19 cellular contexts compared by ENCODE assay signal in the genomic region with DNA sequence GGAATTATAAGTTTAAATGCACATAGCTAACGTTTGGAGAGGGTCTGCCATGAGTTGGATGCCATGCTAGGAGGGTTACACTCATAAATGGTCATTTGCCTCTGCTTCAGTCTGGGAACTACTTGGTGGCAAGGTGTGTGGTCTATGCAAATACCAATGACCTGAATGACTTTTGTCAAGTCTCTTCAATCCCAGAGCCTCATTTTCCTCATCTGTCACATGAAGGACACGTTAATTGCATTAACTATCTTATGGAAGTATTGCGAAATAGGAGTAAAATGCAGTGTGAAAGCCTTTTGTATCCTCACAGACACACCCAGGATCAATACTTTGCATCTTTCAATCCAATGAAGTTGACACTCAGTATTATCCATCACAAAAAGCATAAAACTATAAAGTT.
DNase-seq lines count a peak whose midpoint lies in the region; ATAC-seq, FAIRE-seq and TF ChIP-seq lines count a peak whose summit lies in the region.
"Had no signal": no experiment of that assay in that cellular context is flagged by ENCODE, and none has a peak within 500 bp of the region (broad histone marks: within the 10 kb centered on the region; RNA-seq: fewer than 3 reads in every experiment).

No MANE protein-coding gene starts in this region.

- H3K27ac ChIP-seq in epithelial cell of prostate (peak overlapping the region; percentile 98), keratinocyte (ENCODE audit: control insufficient read depth, insufficient read depth, low read length) (peak overlapping the region; percentile 6)
- H3K27ac ChIP-seq: 22Rv1; BLaER1 treated with 17β-estradiol and CSF1 and Interleukin-3, amounts not matched to agents 10 nM and 100 nM had no signal

- ATAC-seq in WTC11 (no peak), HG03457 (IDR thresholded peaks at IDR 0.05; ENCODE audit: unreplicated experiment) (no peak)
- ATAC-seq: CD8-positive, alpha-beta T cell; GM23338; HCT116 had no signal

- peak overlapping the region; percentile 74 for H3K27ac Mint-ChIP-seq in WTC11
- H3K27ac Mint-ChIP-seq in progenitor cell of endocrine pancreas, result no peak overlapping the region
- H3K27ac Mint-ChIP-seq: B cell; CD8-positive, alpha-beta T cell; GM23338; HFFc6 had no signal

- no peaks in the 10 kb centered on the region for H3K36me3 ChIP-seq in keratinocyte (ENCODE audit: control insufficient read depth in 2 of 2, extremely low read depth in 1 of 2, insufficient read depth in 2 of 2, low read length in 2 of 2)
- H3K36me3 ChIP-seq: BLaER1 treated with 17β-estradiol and CSF1 and Interleukin-3, amounts not matched to agents 10 nM and 100 nM had no signal

- CTCF ChIA-PET in WTC11 (lab: Charles Lee), result interaction anchor here (1.6 kb wide), 1 partner anchor 110 kb away, joined by 5 read pairs; no protein-coding TSS in a partner anchor

- H3K9me3 Mint-ChIP-seq in WTC11, result no peaks in the 10 kb centered on the region
- H3K9me3 Mint-ChIP-seq in progenitor cell of endocrine pancreas (ENCODE audit: low read depth), result no peaks in the 10 kb centered on the region
- H3K9me3 Mint-ChIP-seq: CD8-positive, alpha-beta T cell; GM23338; HFFc6 had no signal

- TF ChIP-seq CTCF in WTC11 (IDR thresholded peaks at IDR 0.05) (no peak), keratinocyte (optimal IDR thresholded peaks at IDR 0.05 in 1 of 3, IDR thresholded peaks at IDR 0.05 in 1 of 3, conservative IDR thresholded peaks at IDR 0.05 in 1 of 3; ENCODE audit: extremely low read depth in 1 of 3, insufficient read depth in 2 of 3, low read length in 3 of 3) (no peak), progenitor cell of endocrine pancreas (IDR thresholded peaks at IDR 0.05; ENCODE audit: unreplicated experiment) (no peak)

- H3K4me3 Mint-ChIP-seq in WTC11 (no peak overlapping the region), progenitor cell of endocrine pancreas (ENCODE audit: low read depth) (no peak overlapping the region)
- H3K4me3 Mint-ChIP-seq: B cell; CD8-positive, alpha-beta T cell; GM23338; HFFc6 had no signal

- no peak overlapping the region for H2AFZ ChIP-seq in keratinocyte (ENCODE audit: control insufficient read depth, low read length)
- H2AFZ ChIP-seq: GM23338 had no signal

- peaks cover 45% of the 10 kb centered on the region for H3K4me1 Mint-ChIP-seq in WTC11
- H3K4me1 Mint-ChIP-seq in progenitor cell of endocrine pancreas (ENCODE audit: low read depth), result no peaks in the 10 kb centered on the region

- dilution Hi-C loops in keratinocyte (cut with MboI; ENCODE audit: extremely low pct_ligation_motif_present, low sequenced_read_pairs), result no loop called here

- H4K20me1 ChIP-seq in keratinocyte (ENCODE audit: control insufficient read depth, extremely low read depth, insufficient read depth, low read length), result no peaks in the 10 kb centered on the region
- H4K20me1 ChIP-seq: BLaER1 treated with 17β-estradiol and CSF1 and Interleukin-3, amounts not matched to agents 10 nM and 100 nM had no signal

- no peaks in the 10 kb centered on the region for H3K27me3 ChIP-seq in keratinocyte (ENCODE audit: control insufficient read depth, extremely low read depth, insufficient read depth, low read length)
- H3K27me3 ChIP-seq: BLaER1 treated with 17β-estradiol and CSF1 and Interleukin-3, amounts not matched to agents 10 nM and 100 nM had no signal

- no peaks in the 10 kb centered on the region for H3K9me1 ChIP-seq in keratinocyte (ENCODE audit: control insufficient read depth, extremely low read depth, insufficient read depth, low read length)

- FAIRE-seq in keratinocyte (lab: Jason Lieb, UNC), result no peak

- no peak overlapping the region for H3K9ac ChIP-seq in keratinocyte (ENCODE audit: control insufficient read depth, extremely low read depth, insufficient read depth, low read length)
- H3K9ac ChIP-seq: BLaER1 treated with 17β-estradiol and CSF1 and Interleukin-3, amounts not matched to agents 10 nM and 100 nM had no signal

- H3K27me3 Mint-ChIP-seq in WTC11 (ENCODE audit: low read depth), result no peaks in the 10 kb centered on the region
- peaks cover 2% of the 10 kb centered on the region for H3K27me3 Mint-ChIP-seq in progenitor cell of endocrine pancreas
- H3K27me3 Mint-ChIP-seq: B cell had no signal

- H3K36me3 Mint-ChIP-seq in WTC11 (no peaks in the 10 kb centered on the region), progenitor cell of endocrine pancreas (ENCODE audit: insufficient read depth) (no peaks in the 10 kb centered on the region)
- H3K36me3 Mint-ChIP-seq: CD8-positive, alpha-beta T cell had no signal

- no peak overlapping the region for H3K4me2 ChIP-seq in keratinocyte (ENCODE audit: control insufficient read depth, extremely low read depth, insufficient read depth, low read depth, low read length)
- H3K4me2 ChIP-seq: BLaER1 treated with 17β-estradiol and CSF1 and Interleukin-3, amounts not matched to agents 10 nM and 100 nM; GM23338 had no signal

- no peak overlapping the region for H3K4me3 ChIP-seq in keratinocyte (ENCODE audit: control insufficient read depth in 2 of 3, extremely low read depth in 1 of 3, insufficient read depth in 2 of 3, low read depth in 1 of 3, low read length in 3 of 3)
- H3K4me3 ChIP-seq: BLaER1 treated with 17β-estradiol and CSF1 and Interleukin-3, amounts not matched to agents 10 nM and 100 nM; GM23338 had no signal

- peaks cover 41% of the 10 kb centered on the region for H3K4me1 ChIP-seq in keratinocyte (ENCODE audit: control insufficient read depth, extremely low read depth, insufficient read depth, low read length)

- POLR2A ChIA-PET in WTC11 (lab: Charles Lee), result no interaction called here

- peak; percentile 9 for DNase-seq in NCI-H82 (lab: John Stamatoyannopoulos, UW)
- DNase-seq in NCI-H82 treated with DMSO at 0.1 percent for 48 hours (lab: John Stamatoyannopoulos, UW; ENCODE audit: unreplicated experiment), result no peak
- no peak for DNase-seq in WTC11 (ENCODE audit: low spot score)
- DNase-seq in epithelial cell of prostate (ENCODE audit: low read depth, low spot score), result no peak
- DNase-seq in keratinocyte (ENCODE audit: low read depth, low spot score), result no peak
- DNase-seq in activated CD4-positive, CD25-positive, alpha-beta regulatory T cell treated with anti-CD3 and anti-CD28 coated beads, Interleukin-2, amount 50 U/mL, for 72 hours, result no peak
- DNase-seq in progenitor cell of endocrine pancreas (ENCODE audit: low spot score, unreplicated experiment), result no peak
- DNase-seq: Calu3; CD8-positive, alpha-beta T cell; DMS79 treated with DMSO at 0.1 percent for 48 hours; GF-D8; H7; HFFc6 had no signal

- H3K9me3 ChIP-seq in keratinocyte (ENCODE audit: control insufficient read depth, low read depth, low read length), result no peaks in the 10 kb centered on the region
- H3K9me3 ChIP-seq: BLaER1 treated with 17β-estradiol and CSF1 and Interleukin-3, amounts not matched to agents 10 nM and 100 nM had no signal

- no peaks in the 10 kb centered on the region for H3K79me2 ChIP-seq in keratinocyte (ENCODE audit: control insufficient read depth, insufficient read depth, low read length)

TF ChIP-seq in WTC11, 78 proteins besides CTCF, POLR2A, EP300 and RAD21 (continues in another document):
- no peak for TF ChIP-seq TEAD4 (CRISPR knock-in tag; IDR thresholded peaks at IDR 0.05)
- no peak for TF ChIP-seq RELA (CRISPR knock-in tag; IDR thresholded peaks at IDR 0.05; ENCODE audit: borderline replicate concordance)
- no peak for TF ChIP-seq SMAD3 (CRISPR knock-in tag; IDR thresholded peaks at IDR 0.05; ENCODE audit: borderline replicate concordance)
- no peak for TF ChIP-seq SOX15 (CRISPR knock-in tag; IDR thresholded peaks at IDR 0.05)
- TF ChIP-seq ZNF219 (CRISPR knock-in tag; IDR thresholded peaks at IDR 0.05; ENCODE audit: borderline replicate concordance), result no peak
- no peak for TF ChIP-seq ZMAT4 (CRISPR knock-in tag; IDR thresholded peaks at IDR 0.05)
- TF ChIP-seq ZNF425 (CRISPR knock-in tag; conservative IDR thresholded peaks at IDR 0.05), result no peak
- TF ChIP-seq, protein P1, sequence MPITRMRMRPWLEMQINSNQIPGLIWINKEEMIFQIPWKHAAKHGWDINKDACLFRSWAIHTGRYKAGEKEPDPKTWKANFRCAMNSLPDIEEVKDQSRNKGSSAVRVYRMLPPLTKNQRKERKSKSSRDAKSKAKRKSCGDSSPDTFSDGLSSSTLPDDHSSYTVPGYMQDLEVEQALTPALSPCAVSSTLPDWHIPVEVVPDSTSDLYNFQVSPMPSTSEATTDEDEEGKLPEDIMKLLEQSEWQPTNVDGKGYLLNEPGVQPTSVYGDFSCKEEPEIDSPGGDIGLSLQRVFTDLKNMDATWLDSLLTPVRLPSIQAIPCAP (CRISPR knock-in tag; IDR thresholded peaks at IDR 0.05), result no peak
- TF ChIP-seq ZNF317 (CRISPR knock-in tag; IDR thresholded peaks at IDR 0.05; ENCODE audit: borderline replicate concordance, low read depth), result no peak
